Comparison of ENCODE assay signal across 1 cellular context in the genomic region with DNA sequence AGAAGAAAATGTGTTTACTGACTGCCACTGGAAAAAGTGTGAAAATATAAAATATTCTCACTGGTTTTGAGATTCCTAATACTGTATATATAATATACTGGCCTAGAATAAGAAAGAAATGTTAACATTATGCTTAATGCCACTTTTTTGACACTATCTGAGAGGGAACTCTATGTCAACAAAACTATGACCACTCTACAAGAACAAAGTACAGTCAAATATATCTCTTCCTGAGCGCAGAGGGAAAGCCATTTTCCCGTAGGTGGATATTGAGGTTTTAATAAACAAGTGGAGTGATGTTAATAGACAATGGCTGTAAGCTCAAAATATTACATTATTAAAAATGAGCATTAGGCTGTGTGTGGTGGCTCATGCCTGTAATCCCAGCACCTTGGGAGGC.
TF ChIP-seq lines count a peak whose summit lies in the region.

No MANE protein-coding gene starts in this region.

TF ChIP-seq in HepG2, 621 proteins besides CTCF, POLR2A, EP300 and RAD21 (continued from another document and continues in another):
- TF ChIP-seq, protein P1, sequence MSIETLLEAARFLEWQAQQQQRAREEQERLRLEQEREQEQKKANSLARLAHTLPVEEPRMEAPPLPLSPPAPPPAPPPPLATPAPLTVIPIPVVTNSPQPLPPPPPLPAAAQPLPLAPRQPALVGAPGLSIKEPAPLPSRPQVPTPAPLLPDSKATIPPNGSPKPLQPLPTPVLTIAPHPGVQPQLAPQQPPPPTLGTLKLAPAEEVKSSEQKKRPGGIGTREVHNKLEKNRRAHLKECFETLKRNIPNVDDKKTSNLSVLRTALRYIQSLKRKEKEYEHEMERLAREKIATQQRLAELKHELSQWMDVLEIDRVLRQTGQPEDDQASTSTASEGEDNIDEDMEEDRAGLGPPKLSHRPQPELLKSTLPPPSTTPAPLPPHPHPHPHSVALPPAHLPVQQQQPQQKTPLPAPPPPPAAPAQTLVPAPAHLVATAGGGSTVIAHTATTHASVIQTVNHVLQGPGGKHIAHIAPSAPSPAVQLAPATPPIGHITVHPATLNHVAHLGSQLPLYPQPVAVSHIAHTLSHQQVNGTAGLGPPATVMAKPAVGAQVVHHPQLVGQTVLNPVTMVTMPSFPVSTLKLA (IDR thresholded peaks at IDR 0.05) = no peak
- no peak for TF ChIP-seq DNMT1 (CRISPR knock-in tag; IDR thresholded peaks at IDR 0.05)
- no peak for TF ChIP-seq ZNF124 (CRISPR knock-in tag; IDR thresholded peaks at IDR 0.05)
- TF ChIP-seq ZNF17 (CRISPR knock-in tag; IDR thresholded peaks at IDR 0.05) = no peak
- TF ChIP-seq SALL1 (CRISPR knock-in tag; IDR thresholded peaks at IDR 0.05) = no peak
- TF ChIP-seq, protein P2, sequence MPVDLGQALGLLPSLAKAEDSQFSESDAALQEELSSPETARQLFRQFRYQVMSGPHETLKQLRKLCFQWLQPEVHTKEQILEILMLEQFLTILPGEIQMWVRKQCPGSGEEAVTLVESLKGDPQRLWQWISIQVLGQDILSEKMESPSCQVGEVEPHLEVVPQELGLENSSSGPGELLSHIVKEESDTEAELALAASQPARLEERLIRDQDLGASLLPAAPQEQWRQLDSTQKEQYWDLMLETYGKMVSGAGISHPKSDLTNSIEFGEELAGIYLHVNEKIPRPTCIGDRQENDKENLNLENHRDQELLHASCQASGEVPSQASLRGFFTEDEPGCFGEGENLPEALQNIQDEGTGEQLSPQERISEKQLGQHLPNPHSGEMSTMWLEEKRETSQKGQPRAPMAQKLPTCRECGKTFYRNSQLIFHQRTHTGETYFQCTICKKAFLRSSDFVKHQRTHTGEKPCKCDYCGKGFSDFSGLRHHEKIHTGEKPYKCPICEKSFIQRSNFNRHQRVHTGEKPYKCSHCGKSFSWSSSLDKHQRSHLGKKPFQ (CRISPR knock-in tag; IDR thresholded peaks at IDR 0.05; ENCODE audit: insufficient replicate concordance) = no peak
- TF ChIP-seq ZNF569 (CRISPR knock-in tag; IDR thresholded peaks at IDR 0.05; ENCODE audit: borderline replicate concordance) = no peak
- no peak for TF ChIP-seq U2AF1 (optimal IDR thresholded peaks at IDR 0.05; ENCODE audit: low read depth, low read length)
- TF ChIP-seq, protein P3, sequence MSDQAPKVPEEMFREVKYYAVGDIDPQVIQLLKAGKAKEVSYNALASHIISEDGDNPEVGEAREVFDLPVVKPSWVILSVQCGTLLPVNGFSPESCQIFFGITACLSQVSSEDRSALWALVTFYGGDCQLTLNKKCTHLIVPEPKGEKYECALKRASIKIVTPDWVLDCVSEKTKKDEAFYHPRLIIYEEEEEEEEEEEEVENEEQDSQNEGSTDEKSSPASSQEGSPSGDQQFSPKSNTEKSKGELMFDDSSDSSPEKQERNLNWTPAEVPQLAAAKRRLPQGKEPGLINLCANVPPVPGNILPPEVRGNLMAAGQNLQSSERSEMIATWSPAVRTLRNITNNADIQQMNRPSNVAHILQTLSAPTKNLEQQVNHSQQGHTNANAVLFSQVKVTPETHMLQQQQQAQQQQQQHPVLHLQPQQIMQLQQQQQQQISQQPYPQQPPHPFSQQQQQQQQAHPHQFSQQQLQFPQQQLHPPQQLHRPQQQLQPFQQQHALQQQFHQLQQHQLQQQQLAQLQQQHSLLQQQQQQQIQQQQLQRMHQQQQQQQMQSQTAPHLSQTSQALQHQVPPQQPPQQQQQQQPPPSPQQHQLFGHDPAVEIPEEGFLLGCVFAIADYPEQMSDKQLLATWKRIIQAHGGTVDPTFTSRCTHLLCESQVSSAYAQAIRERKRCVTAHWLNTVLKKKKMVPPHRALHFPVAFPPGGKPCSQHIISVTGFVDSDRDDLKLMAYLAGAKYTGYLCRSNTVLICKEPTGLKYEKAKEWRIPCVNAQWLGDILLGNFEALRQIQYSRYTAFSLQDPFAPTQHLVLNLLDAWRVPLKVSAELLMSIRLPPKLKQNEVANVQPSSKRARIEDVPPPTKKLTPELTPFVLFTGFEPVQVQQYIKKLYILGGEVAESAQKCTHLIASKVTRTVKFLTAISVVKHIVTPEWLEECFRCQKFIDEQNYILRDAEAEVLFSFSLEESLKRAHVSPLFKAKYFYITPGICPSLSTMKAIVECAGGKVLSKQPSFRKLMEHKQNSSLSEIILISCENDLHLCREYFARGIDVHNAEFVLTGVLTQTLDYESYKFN (CRISPR knock-in tag; conservative IDR thresholded peaks at IDR 0.05) = peak; percentile 83
- TF ChIP-seq, protein P4, sequence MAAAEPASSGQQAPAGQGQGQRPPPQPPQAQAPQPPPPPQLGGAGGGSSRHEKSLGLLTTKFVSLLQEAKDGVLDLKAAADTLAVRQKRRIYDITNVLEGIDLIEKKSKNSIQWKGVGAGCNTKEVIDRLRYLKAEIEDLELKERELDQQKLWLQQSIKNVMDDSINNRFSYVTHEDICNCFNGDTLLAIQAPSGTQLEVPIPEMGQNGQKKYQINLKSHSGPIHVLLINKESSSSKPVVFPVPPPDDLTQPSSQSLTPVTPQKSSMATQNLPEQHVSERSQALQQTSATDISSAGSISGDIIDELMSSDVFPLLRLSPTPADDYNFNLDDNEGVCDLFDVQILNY (CRISPR knock-in tag; conservative IDR thresholded peaks at IDR 0.05) = no peak
- TF ChIP-seq HOXA5 (CRISPR knock-in tag; IDR thresholded peaks at IDR 0.05) = no peak
- TF ChIP-seq ZBTB21 (CRISPR knock-in tag; IDR thresholded peaks at IDR 0.05) = no peak
- TF ChIP-seq ZBTB8A (CRISPR knock-in tag; IDR thresholded peaks at IDR 0.05; ENCODE audit: borderline replicate concordance, low read depth) = no peak
- TF ChIP-seq, protein P5, sequence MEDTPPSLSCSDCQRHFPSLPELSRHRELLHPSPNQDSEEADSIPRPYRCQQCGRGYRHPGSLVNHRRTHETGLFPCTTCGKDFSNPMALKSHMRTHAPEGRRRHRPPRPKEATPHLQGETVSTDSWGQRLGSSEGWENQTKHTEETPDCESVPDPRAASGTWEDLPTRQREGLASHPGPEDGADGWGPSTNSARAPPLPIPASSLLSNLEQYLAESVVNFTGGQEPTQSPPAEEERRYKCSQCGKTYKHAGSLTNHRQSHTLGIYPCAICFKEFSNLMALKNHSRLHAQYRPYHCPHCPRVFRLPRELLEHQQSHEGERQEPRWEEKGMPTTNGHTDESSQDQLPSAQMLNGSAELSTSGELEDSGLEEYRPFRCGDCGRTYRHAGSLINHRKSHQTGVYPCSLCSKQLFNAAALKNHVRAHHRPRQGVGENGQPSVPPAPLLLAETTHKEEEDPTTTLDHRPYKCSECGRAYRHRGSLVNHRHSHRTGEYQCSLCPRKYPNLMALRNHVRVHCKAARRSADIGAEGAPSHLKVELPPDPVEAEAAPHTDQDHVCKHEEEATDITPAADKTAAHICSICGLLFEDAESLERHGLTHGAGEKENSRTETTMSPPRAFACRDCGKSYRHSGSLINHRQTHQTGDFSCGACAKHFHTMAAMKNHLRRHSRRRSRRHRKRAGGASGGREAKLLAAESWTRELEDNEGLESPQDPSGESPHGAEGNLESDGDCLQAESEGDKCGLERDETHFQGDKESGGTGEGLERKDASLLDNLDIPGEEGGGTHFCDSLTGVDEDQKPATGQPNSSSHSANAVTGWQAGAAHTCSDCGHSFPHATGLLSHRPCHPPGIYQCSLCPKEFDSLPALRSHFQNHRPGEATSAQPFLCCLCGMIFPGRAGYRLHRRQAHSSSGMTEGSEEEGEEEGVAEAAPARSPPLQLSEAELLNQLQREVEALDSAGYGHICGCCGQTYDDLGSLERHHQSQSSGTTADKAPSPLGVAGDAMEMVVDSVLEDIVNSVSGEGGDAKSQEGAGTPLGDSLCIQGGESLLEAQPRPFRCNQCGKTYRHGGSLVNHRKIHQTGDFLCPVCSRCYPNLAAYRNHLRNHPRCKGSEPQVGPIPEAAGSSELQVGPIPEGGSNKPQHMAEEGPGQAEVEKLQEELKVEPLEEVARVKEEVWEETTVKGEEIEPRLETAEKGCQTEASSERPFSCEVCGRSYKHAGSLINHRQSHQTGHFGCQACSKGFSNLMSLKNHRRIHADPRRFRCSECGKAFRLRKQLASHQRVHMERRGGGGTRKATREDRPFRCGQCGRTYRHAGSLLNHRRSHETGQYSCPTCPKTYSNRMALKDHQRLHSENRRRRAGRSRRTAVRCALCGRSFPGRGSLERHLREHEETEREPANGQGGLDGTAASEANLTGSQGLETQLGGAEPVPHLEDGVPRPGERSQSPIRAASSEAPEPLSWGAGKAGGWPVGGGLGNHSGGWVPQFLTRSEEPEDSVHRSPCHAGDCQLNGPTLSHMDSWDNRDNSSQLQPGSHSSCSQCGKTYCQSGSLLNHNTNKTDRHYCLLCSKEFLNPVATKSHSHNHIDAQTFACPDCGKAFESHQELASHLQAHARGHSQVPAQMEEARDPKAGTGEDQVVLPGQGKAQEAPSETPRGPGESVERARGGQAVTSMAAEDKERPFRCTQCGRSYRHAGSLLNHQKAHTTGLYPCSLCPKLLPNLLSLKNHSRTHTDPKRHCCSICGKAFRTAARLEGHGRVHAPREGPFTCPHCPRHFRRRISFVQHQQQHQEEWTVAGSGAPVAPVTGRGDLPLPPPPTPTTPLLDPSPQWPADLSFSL (CRISPR knock-in tag; IDR thresholded peaks at IDR 0.05) = no peak
- TF ChIP-seq, protein P6, sequence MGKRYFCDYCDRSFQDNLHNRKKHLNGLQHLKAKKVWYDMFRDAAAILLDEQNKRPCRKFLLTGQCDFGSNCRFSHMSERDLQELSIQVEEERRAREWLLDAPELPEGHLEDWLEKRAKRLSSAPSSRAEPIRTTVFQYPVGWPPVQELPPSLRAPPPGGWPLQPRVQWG (CRISPR knock-in tag; IDR thresholded peaks at IDR 0.05; ENCODE audit: borderline replicate concordance, low read depth) = no peak
- TF ChIP-seq SIX1 (CRISPR knock-in tag; IDR thresholded peaks at IDR 0.05; ENCODE audit: borderline replicate concordance) = no peak
- no peak for TF ChIP-seq PPARG (CRISPR knock-in tag; conservative IDR thresholded peaks at IDR 0.05)
- TF ChIP-seq, protein P7, sequence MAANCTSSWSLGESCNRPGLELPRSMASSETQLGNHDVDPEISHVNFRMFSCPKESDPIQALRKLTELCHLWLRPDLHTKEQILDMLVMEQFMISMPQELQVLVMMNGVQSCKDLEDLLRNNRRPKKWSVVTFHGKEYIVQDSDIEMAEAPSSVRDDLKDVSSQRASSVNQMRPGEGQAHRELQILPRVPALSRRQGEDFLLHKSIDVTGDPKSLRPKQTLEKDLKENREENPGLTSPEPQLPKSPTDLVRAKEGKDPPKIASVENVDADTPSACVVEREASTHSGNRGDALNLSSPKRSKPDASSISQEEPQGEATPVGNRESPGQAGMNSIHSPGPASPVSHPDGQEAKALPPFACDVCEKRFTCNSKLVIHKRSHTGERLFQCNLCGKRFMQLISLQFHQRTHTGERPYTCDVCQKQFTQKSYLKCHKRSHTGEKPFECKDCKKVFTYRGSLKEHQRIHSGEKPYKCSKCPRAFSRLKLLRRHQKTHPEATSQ (CRISPR knock-in tag; IDR thresholded peaks at IDR 0.05; ENCODE audit: borderline replicate concordance) = no peak
- no peak for TF ChIP-seq MYC (CRISPR knock-in tag; IDR thresholded peaks at IDR 0.05; ENCODE audit: borderline replicate concordance)
- no peak for TF ChIP-seq HOXA7 (CRISPR knock-in tag; IDR thresholded peaks at IDR 0.05)
- TF ChIP-seq KDM4B (CRISPR knock-in tag; IDR thresholded peaks at IDR 0.05) = no peak
- 0 out of 2 replicates have a peak, but pooled peaks have one; percentile 19 for TF ChIP-seq HDAC2 (CRISPR knock-in tag; IDR thresholded peaks at IDR 0.05)
- no peak for TF ChIP-seq ZNF329 (CRISPR knock-in tag; IDR thresholded peaks at IDR 0.05; ENCODE audit: low read depth)
- TF ChIP-seq, protein P8, sequence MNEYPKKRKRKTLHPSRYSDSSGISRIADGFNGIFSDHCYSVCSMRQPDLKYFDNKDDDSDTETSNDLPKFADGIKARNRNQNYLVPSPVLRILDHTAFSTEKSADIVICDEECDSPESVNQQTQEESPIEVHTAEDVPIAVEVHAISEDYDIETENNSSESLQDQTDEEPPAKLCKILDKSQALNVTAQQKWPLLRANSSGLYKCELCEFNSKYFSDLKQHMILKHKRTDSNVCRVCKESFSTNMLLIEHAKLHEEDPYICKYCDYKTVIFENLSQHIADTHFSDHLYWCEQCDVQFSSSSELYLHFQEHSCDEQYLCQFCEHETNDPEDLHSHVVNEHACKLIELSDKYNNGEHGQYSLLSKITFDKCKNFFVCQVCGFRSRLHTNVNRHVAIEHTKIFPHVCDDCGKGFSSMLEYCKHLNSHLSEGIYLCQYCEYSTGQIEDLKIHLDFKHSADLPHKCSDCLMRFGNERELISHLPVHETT (CRISPR knock-in tag; conservative IDR thresholded peaks at IDR 0.05) = no peak
- no peak for TF ChIP-seq PCBP1 (IDR thresholded peaks at IDR 0.05; ENCODE audit: borderline replicate concordance, low read depth, low read length)
- TF ChIP-seq, protein P9, sequence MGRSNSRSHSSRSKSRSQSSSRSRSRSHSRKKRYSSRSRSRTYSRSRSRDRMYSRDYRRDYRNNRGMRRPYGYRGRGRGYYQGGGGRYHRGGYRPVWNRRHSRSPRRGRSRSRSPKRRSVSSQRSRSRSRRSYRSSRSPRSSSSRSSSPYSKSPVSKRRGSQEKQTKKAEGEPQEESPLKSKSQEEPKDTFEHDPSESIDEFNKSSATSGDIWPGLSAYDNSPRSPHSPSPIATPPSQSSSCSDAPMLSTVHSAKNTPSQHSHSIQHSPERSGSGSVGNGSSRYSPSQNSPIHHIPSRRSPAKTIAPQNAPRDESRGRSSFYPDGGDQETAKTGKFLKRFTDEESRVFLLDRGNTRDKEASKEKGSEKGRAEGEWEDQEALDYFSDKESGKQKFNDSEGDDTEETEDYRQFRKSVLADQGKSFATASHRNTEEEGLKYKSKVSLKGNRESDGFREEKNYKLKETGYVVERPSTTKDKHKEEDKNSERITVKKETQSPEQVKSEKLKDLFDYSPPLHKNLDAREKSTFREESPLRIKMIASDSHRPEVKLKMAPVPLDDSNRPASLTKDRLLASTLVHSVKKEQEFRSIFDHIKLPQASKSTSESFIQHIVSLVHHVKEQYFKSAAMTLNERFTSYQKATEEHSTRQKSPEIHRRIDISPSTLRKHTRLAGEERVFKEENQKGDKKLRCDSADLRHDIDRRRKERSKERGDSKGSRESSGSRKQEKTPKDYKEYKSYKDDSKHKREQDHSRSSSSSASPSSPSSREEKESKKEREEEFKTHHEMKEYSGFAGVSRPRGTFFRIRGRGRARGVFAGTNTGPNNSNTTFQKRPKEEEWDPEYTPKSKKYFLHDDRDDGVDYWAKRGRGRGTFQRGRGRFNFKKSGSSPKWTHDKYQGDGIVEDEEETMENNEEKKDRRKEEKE (IDR thresholded peaks at IDR 0.05) = no peak
- TF ChIP-seq KDM6A (CRISPR knock-in tag; IDR thresholded peaks at IDR 0.05; ENCODE audit: low read depth) = no peak
- TF ChIP-seq SIN3A (IDR thresholded peaks at IDR 0.05; ENCODE audit: borderline replicate concordance, low read depth, low read length) = no peak
- peak; percentile 27; the same call in 1 of the 2 replicates for TF ChIP-seq ZMYM4 (CRISPR knock-in tag; IDR thresholded peaks at IDR 0.05)
- TF ChIP-seq ZBTB1 (CRISPR knock-in tag; IDR thresholded peaks at IDR 0.05; ENCODE audit: borderline replicate concordance) = no peak
- TF ChIP-seq, protein P10, sequence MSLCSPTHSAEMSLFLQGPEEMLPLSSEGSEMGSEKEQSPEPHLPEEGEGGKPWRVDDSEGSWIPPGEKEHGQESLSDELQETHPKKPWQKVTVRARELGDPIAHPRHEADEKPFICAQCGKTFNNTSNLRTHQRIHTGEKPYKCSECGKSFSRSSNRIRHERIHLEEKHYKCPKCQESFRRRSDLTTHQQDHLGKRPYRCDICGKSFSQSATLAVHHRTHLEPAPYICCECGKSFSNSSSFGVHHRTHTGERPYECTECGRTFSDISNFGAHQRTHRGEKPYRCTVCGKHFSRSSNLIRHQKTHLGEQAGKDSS (CRISPR knock-in tag; IDR thresholded peaks at IDR 0.05; ENCODE audit: borderline replicate concordance, low read depth) = no peak
